Comparison of ENCODE assay signal across 8 cellular contexts in the genomic region with DNA sequence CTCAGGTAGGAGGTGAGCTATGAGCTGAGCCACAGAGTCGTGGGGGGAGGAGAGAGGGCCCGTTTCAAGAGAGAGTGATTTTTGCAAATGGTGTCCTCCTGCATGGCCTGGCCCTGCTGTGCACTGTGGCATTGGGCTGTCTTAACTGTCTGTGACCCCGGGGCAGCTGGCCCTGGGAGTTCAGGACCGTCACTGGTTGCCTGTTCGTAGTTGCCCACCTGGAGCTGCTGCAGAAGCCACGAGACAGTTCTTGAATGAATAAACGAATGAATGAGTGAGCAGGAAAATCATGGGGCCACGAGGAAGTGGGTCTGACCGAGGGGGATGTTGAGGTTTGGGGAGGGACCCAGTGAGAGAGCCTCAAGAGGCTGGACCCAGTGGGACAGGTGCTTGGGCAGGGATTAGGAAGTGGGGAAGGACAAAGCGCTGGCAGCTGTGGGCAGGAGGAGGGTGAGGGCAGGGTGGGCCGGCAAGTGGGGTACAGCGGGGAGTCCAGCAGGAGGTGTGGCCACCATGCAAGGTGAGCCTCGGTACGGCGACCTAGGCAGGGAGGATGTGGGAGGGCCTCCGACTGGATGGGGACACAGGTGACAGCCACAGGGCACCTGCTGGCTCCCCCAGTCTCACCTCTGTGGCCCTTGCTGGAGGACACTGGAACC. TPM values are rescaled to one million over a fixed set of nuclear protein-coding genes. Genes with fewer than 3 reads are reported as not detected.
DNase-seq lines count a peak whose midpoint lies in the region; ATAC-seq and TF ChIP-seq lines count a peak whose summit lies in the region.

No MANE protein-coding gene starts in this region.

- H3K9me3 Mint-ChIP-seq in activated naive CD8-positive, alpha-beta T cell treated with anti-CD3 and anti-CD28 coated beads for 36 hours, result peaks cover 5% of the 10 kb centered on the region
- H3K9me3 Mint-ChIP-seq in natural killer cell treated with Interleukin-12 subunit alpha and Interleukin-12 subunit beta and Interleukin-15 and Interleukin-18, amount 100 ng/mL, for 72 hours, result no peaks in the 10 kb centered on the region

- no peak for TF ChIP-seq CTCF in HL-60 (IDR thresholded peaks at IDR 0.05; ENCODE audit: insufficient read depth, low read length)

- no peaks in the 10 kb centered on the region for H3K36me3 ChIP-seq in GM23248 (ENCODE audit: low read depth)

- peak overlapping the region; percentile 67 for H3K27ac Mint-ChIP-seq in activated naive CD8-positive, alpha-beta T cell treated with anti-CD3 and anti-CD28 coated beads for 36 hours
- H3K27ac Mint-ChIP-seq in natural killer cell treated with Interleukin-12 subunit alpha and Interleukin-12 subunit beta and Interleukin-15 and Interleukin-18, amount 100 ng/mL, for 72 hours, result peak overlapping the region; percentile 62 to 78

- no peaks in the 10 kb centered on the region for H4K20me1 ChIP-seq in GM23248 (ENCODE audit: insufficient read depth)

- H3K4me1 ChIP-seq in GM23248 (ENCODE audit: insufficient read depth), result peaks cover 14% of the 10 kb centered on the region; the same call in 1 of the 2 replicates

- H3K79me2 ChIP-seq in GM23248 (ENCODE audit: insufficient read depth), result peaks cover 4% of the 10 kb centered on the region; the same call in 1 of the 2 replicates

- H3K27ac ChIP-seq in HL-60 (replicated peaks), result no peak overlapping the region
- no peak overlapping the region for H3K27ac ChIP-seq in GM23248

- no peaks in the 10 kb centered on the region for H3F3A ChIP-seq in GM23248 (ENCODE audit: insufficient read depth)

- no peak overlapping the region for H2AFZ ChIP-seq in GM23248

- H3K27me3 Mint-ChIP-seq in activated naive CD8-positive, alpha-beta T cell treated with anti-CD3 and anti-CD28 coated beads for 36 hours, result peaks cover 40% of the 10 kb centered on the region
- peaks cover 5 to 7% of the 10 kb centered on the region in 2 donors for H3K27me3 Mint-ChIP-seq in natural killer cell treated with Interleukin-12 subunit alpha and Interleukin-12 subunit beta and Interleukin-15 and Interleukin-18, amount 100 ng/mL, for 72 hours

- no peak overlapping the region for H3K4me2 ChIP-seq in GM23248 (ENCODE audit: unreplicated experiment)

- H3K9ac ChIP-seq in GM23248, result no peak overlapping the region

- DNase-seq in GDM1 (lab: John Stamatoyannopoulos, UW) (peak; percentile 38), HL-60 (ENCODE audit: low read depth in 1 of 2, low spot score in 1 of 2) (peak; percentile 18 to 20), T1000 (lab: John Stamatoyannopoulos, UW) (no peak), NCI-H2081 (lab: John Stamatoyannopoulos, UW) (no peak), NCI-H2029 (lab: John Stamatoyannopoulos, UW) (no peak), GM23248 (no peak)
- peak; percentile 17 for DNase-seq in activated naive CD8-positive, alpha-beta T cell treated with anti-CD3 and anti-CD28 coated beads for 36 hours
- no peak for DNase-seq in natural killer cell treated with Interleukin-12 subunit alpha and Interleukin-12 subunit beta and Interleukin-15 and Interleukin-18, amount 100 ng/mL, for 72 hours (ENCODE audit: low spot score)

- H3K4me3 Mint-ChIP-seq in activated naive CD8-positive, alpha-beta T cell treated with anti-CD3 and anti-CD28 coated beads for 36 hours, result peak overlapping the region; percentile 63
- peak overlapping the region; percentile 70 for H3K4me3 Mint-ChIP-seq in natural killer cell treated with Interleukin-12 subunit alpha and Interleukin-12 subunit beta and Interleukin-15 and Interleukin-18, amount 100 ng/mL, for 72 hours

- no peaks in the 10 kb centered on the region for H3K9me2 ChIP-seq in GM23248 (ENCODE audit: insufficient read depth)

- 87 to 89% methylated on average over 14 to 16 of the region's 16 CpGs for WGBS in GM23248 (ENCODE audit: low coverage in 1 of 2, low lambda C conversion rate in 2 of 2, missing lambda C conversion rate in 2 of 2), 2 experiments

- no peaks in the 10 kb centered on the region for H3K36me3 Mint-ChIP-seq in activated naive CD8-positive, alpha-beta T cell treated with anti-CD3 and anti-CD28 coated beads for 36 hours
- H3K36me3 Mint-ChIP-seq in natural killer cell treated with Interleukin-12 subunit alpha and Interleukin-12 subunit beta and Interleukin-15 and Interleukin-18, amount 100 ng/mL, for 72 hours, result no peaks in the 10 kb centered on the region

- ATAC-seq in natural killer cell treated with Interleukin-12 subunit alpha and Interleukin-12 subunit beta and Interleukin-15 and Interleukin-18, amount 100 ng/mL, for 72 hours, result peak; percentile 24 to 40

- in situ Hi-C loops in GM23248 (cut with MboI), result no loop called here

- H3K4me1 Mint-ChIP-seq in activated naive CD8-positive, alpha-beta T cell treated with anti-CD3 and anti-CD28 coated beads for 36 hours, result peaks cover 38% of the 10 kb centered on the region
- peaks cover 25 to 30% of the 10 kb centered on the region in 2 donors for H3K4me1 Mint-ChIP-seq in natural killer cell treated with Interleukin-12 subunit alpha and Interleukin-12 subunit beta and Interleukin-15 and Interleukin-18, amount 100 ng/mL, for 72 hours (ENCODE audit: low read depth in 2 of 2)

- H3K27me3 ChIP-seq in HL-60 (ENCODE audit: insufficient read depth, poor library complexity, severe bottlenecking) (peaks cover 8% of the 10 kb centered on the region), GM23248 (replicated peaks; ENCODE audit: insufficient read depth) (no peaks in the 10 kb centered on the region)

- H3K9me3 ChIP-seq in GM23248 (ENCODE audit: low read depth), result no peaks in the 10 kb centered on the region

- H3K4me3 ChIP-seq in HL-60 (replicated peaks; ENCODE audit: insufficient read depth, low read length), result no peak overlapping the region
- no peak overlapping the region for H3K4me3 ChIP-seq in GM23248

RNA-seq across cellular contexts. Expression of a gene that starts 10.1 kb away (rescaled TPM):
- 1 to 10 TPM; 1.7 to 2.9 TPM for total RNA-seq in activated naive CD8-positive, alpha-beta T cell treated with anti-CD3 and anti-CD28 coated beads for 36 hours
- total RNA-seq in natural killer cell treated with Interleukin-12 subunit alpha and Interleukin-12 subunit beta and Interleukin-15 and Interleukin-18, amount 100 ng/mL, for 72 hours, result 1 to 10 TPM; 1.9 to 7.0 TPM
- total RNA-seq in GM23248 (2014; rRNA removed; shearing (Covaris generic)), result 13.2 and 15.2 TPM in 2 replicates
- 9.3 and 10.7 TPM in 2 replicates for polyA plus RNA-seq in GM23248 (2016; fragmentation: Nextera tagmentation; extraction: Ambion mirVana)

RNA-seq across cellular contexts. Expression of a gene that starts 54.0 kb away (rescaled TPM):
- under 1 TPM; 0.24 to 0.37 TPM for total RNA-seq in activated naive CD8-positive, alpha-beta T cell treated with anti-CD3 and anti-CD28 coated beads for 36 hours
- 1 to 10 TPM; 1.8 to 2.0 TPM for total RNA-seq in natural killer cell treated with Interleukin-12 subunit alpha and Interleukin-12 subunit beta and Interleukin-15 and Interleukin-18, amount 100 ng/mL, for 72 hours
- 2.1 TPM in 1 of 2 replicates, not detected in the other for total RNA-seq in GM23248 (2014; rRNA removed; shearing (Covaris generic))
- 0.08 TPM in 1 of 2 replicates, not detected in the other for polyA plus RNA-seq in GM23248 (2016; fragmentation: Nextera tagmentation; extraction: Ambion mirVana)

Comparison
In these comparisons a context has a peak if more than half of its experiments do, and no peak if none do; other contexts are left out.
1. DNase-seq: peak in GDM1 (single experiment), HL-60 (2 of 2) and activated naive CD8-positive, alpha-beta T cell treated with anti-CD3 and anti-CD28 coated beads for 36 hours (single experiment); none in natural killer cell treated with Interleukin-12 subunit alpha and Interleukin-12 subunit beta and Interleukin-15 and Interleukin-18, amount 100 ng/mL, for 72 hours (single experiment), T1000 (single experiment), NCI-H2081 (0 of 2), NCI-H2029 (single experiment) and GM23248 (single experiment).